Comparison of ENCODE assay signal across 14 cellular contexts in genomic region chr12:48954781-48955501, GRCh38. TPM values are rescaled to one million over a fixed set of nuclear protein-coding genes. Genes with fewer than 3 reads are reported as not detected.
DNase-seq lines count a peak whose midpoint lies in the region; ATAC-seq and TF ChIP-seq lines count a peak whose summit lies in the region.
"Had no signal": no experiment of that assay in that cellular context is flagged by ENCODE, and none has a peak within 500 bp of the region (broad histone marks: within the 10 kb centered on the region; RNA-seq: fewer than 3 reads in every experiment).

No MANE protein-coding gene starts in this region.

- no peak for TF ChIP-seq CTCF in HL-60 (IDR thresholded peaks at IDR 0.05; ENCODE audit: insufficient read depth, low read length)

- H4K91ac ChIP-seq in mesenchymal stem cell (ENCODE audit: low read length) = no peak overlapping the region

- H2BK5ac ChIP-seq in mesenchymal stem cell (ENCODE audit: low read depth, low read length, poor library complexity, severe bottlenecking) = no peak overlapping the region

- 94% methylated on average over 3 of the region's 3 CpGs for WGBS in mesenchymal stem cell

- H3K18ac ChIP-seq in mesenchymal stem cell (ENCODE audit: low read depth in 1 of 2, low read length in 2 of 2) = no peak overlapping the region

- H3K27ac ChIP-seq in BLaER1 treated with 17β-estradiol and CSF1 and Interleukin-3, amounts not matched to agents 10 nM and 100 nM = peak overlapping the region in 5 of 11 experiments; percentile 21 to 92 (median 82); a peak in 8 of 22 replicates
- H3K27ac ChIP-seq in HL-60 (replicated peaks) (peak overlapping the region; percentile 86), mesenchymal stem cell (ENCODE audit: low read length, poor library complexity, severe bottlenecking) (no peak overlapping the region)

- peaks cover 36 to 57% (median 42%) of the 10 kb centered on the region in 11 experiments for H3K36me3 ChIP-seq in BLaER1 treated with 17β-estradiol and CSF1 and Interleukin-3, amounts not matched to agents 10 nM and 100 nM
- H3K36me3 ChIP-seq in mesenchymal stem cell (ENCODE audit: control insufficient read depth in 1 of 2, insufficient read depth in 2 of 2, low read depth in 1 of 2, low read length in 2 of 2) = peaks cover 16 to 32% of the 10 kb centered on the region in 2 experiments
- H3K36me3 ChIP-seq: cardiac muscle cell had no signal

- H3K9me3 ChIP-seq in BLaER1 treated with 17β-estradiol and CSF1 and Interleukin-3, amounts not matched to agents 10 nM and 100 nM (replicated peaks in 1 of 11) = no peaks in the 10 kb centered on the region
- H3K9me3 ChIP-seq in mesenchymal stem cell (ENCODE audit: control insufficient read depth, low read length) = no peaks in the 10 kb centered on the region

- H3K4me2 ChIP-seq in BLaER1 treated with 17β-estradiol and CSF1 and Interleukin-3, amounts not matched to agents 10 nM and 100 nM = peak overlapping the region; percentile 76 to 99 (median 93)
- H3K4me2 ChIP-seq in mesenchymal stem cell (ENCODE audit: low read length, poor library complexity, severe bottlenecking) = peak overlapping the region; percentile 17

- H3K9ac ChIP-seq in BLaER1 treated with 17β-estradiol and CSF1 and Interleukin-3, amounts not matched to agents 10 nM and 100 nM = peak overlapping the region in 3 of 11 experiments; percentile 48 to 89 (median 85); a peak in 3 of 22 replicates
- no peak overlapping the region for H3K9ac ChIP-seq in mesenchymal stem cell (ENCODE audit: low read length)

- H3K4me1 ChIP-seq in BLaER1 treated with 17β-estradiol and CSF1 and Interleukin-3, amounts not matched to agents 10 nM and 100 nM = peaks cover 30 to 52% (median 36%) of the 10 kb centered on the region in 10 experiments
- H3K4me1 ChIP-seq in mesenchymal stem cell (ENCODE audit: control insufficient read depth, insufficient read depth, low read depth, low read length) = peaks cover 7% of the 10 kb centered on the region

- H4K8ac ChIP-seq in mesenchymal stem cell (ENCODE audit: low read length) = no peak overlapping the region

- peak overlapping the region; percentile 25 to 100 (median 98); a peak in 15 of 20 replicates for H3K4me3 ChIP-seq in BLaER1 treated with 17β-estradiol and CSF1 and Interleukin-3, amounts not matched to agents 10 nM and 100 nM
- H3K4me3 ChIP-seq in HL-60 (replicated peaks; ENCODE audit: insufficient read depth, low read length) (peak overlapping the region; percentile 95), mesenchymal stem cell (ENCODE audit: insufficient read depth in 1 of 2, low read depth in 1 of 2, low read length in 2 of 2) (peak overlapping the region in 1 of 2 experiments; percentile 84)

- H2BK12ac ChIP-seq in mesenchymal stem cell (ENCODE audit: low read length in 2 of 2) = no peak overlapping the region

- H4K20me1 ChIP-seq in BLaER1 treated with 17β-estradiol and CSF1 and Interleukin-3, amounts not matched to agents 10 nM and 100 nM = peaks cover 47 to 68% (median 64%) of the 10 kb centered on the region in 11 experiments

- DNase-seq in HL-60 (ENCODE audit: low read depth in 1 of 2, low spot score in 1 of 2) = peak in 1 of 2 experiments; percentile 62
- DNase-seq in UCSD-AML1 (lab: John Stamatoyannopoulos, UW; ENCODE audit: unreplicated experiment) = peak; percentile 22
- DNase-seq in mesenchymal stem cell = no peak
- no peak for DNase-seq in GM03348 (ENCODE audit: low spot score)
- no peak for DNase-seq in DMS79 treated with DMSO at 0.1 percent for 48 hours (lab: John Stamatoyannopoulos, UW)
- DNase-seq in HK-2 (ENCODE audit: unreplicated experiment) = no peak
- DNase-seq: activated CD4-positive, alpha-beta T cell treated with anti-CD3 and anti-CD28 coated beads, Interleukin-2, amount 50 U/mL, for 4 hours; IMR-90; NCI-H774; stimulated activated CD4-positive, alpha-beta T cell treated with anti-CD3 and anti-CD28 coated beads, Interleukin-4, amount 100 ng/mL, for 24 hours had no signal

- no peaks in the 10 kb centered on the region for H3K27me3 ChIP-seq in BLaER1 treated with 17β-estradiol and CSF1 and Interleukin-3, amounts not matched to agents 10 nM and 100 nM
- H3K27me3 ChIP-seq in HL-60 (ENCODE audit: insufficient read depth, poor library complexity, severe bottlenecking) = no peaks in the 10 kb centered on the region
- no peaks in the 10 kb centered on the region for H3K27me3 ChIP-seq in mesenchymal stem cell (ENCODE audit: control insufficient read depth in 1 of 2, insufficient read depth in 1 of 2, low read length in 2 of 2)
- H3K27me3 ChIP-seq: cardiac muscle cell had no signal

- H3K4ac ChIP-seq in mesenchymal stem cell (ENCODE audit: low read depth in 1 of 2, low read length in 2 of 2) = no peak overlapping the region

- H3K79me1 ChIP-seq in mesenchymal stem cell (replicated peaks; ENCODE audit: low read length, poor library complexity, severe bottlenecking) = peaks cover 1% of the 10 kb centered on the region

- H2AK5ac ChIP-seq in mesenchymal stem cell (ENCODE audit: low read length, severe bottlenecking) = no peak overlapping the region

- no peak overlapping the region for H2BK15ac ChIP-seq in mesenchymal stem cell (ENCODE audit: low read depth, poor library complexity, severe bottlenecking)

- H3K14ac ChIP-seq in mesenchymal stem cell (ENCODE audit: low read length in 2 of 2) = no peak overlapping the region

- ATAC-seq in HG03280 (IDR thresholded peaks at IDR 0.05; ENCODE audit: unreplicated experiment) = no peak

- H2AFZ ChIP-seq in mesenchymal stem cell (ENCODE audit: low read depth, low read length) = no peak overlapping the region

- no peak overlapping the region for H3K23ac ChIP-seq in mesenchymal stem cell (ENCODE audit: low read length in 2 of 2)

- no peak overlapping the region for H2BK120ac ChIP-seq in mesenchymal stem cell (ENCODE audit: low read depth, low read length)

RNA-seq across cellular contexts. Expression of gene ARF3, which starts 2.3 kb away (rescaled TPM):
- 112 TPM for polyA plus RNA-seq in mesenchymal stem cell (2013, experiment 1 of 2)
- 114 TPM for polyA plus RNA-seq in mesenchymal stem cell (2013, experiment 2 of 2)

RNA-seq across cellular contexts. Expression of gene WNT10B, which starts 16.6 kb away (rescaled TPM):
- polyA plus RNA-seq in mesenchymal stem cell (2013, experiment 1 of 2) = 0.11 TPM
- 0.04 TPM for polyA plus RNA-seq in mesenchymal stem cell (2013, experiment 2 of 2)

RNA-seq across cellular contexts. Expression of gene WNT1, which starts 23.2 kb away (rescaled TPM):
- not detected for polyA plus RNA-seq in mesenchymal stem cell (2013, experiment 1 of 2)
- polyA plus RNA-seq in mesenchymal stem cell (2013, experiment 2 of 2) = not detected
- polyA plus RNA-seq: cardiac muscle cell, IMR-90, urinary bladder had no signal

RNA-seq across cellular contexts. Expression of gene FKBP11, which starts 29.6 kb away (rescaled TPM):
- 131 TPM for polyA plus RNA-seq in mesenchymal stem cell (2013, experiment 1 of 2)
- polyA plus RNA-seq in mesenchymal stem cell (2013, experiment 2 of 2) = 138 TPM

RNA-seq across cellular contexts. Expression of gene DDN, which starts 44.2 kb away (rescaled TPM):
- polyA plus RNA-seq in mesenchymal stem cell (2013, experiment 1 of 2) = 0.17 TPM
- polyA plus RNA-seq in mesenchymal stem cell (2013, experiment 2 of 2) = 0.19 TPM
- polyA plus RNA-seq: urinary bladder had no signal
